ENCODE assay signal across 9 cellular contexts in genomic region chr19:46697142-46697960, GRCh38. TPM values are rescaled to one million over a fixed set of nuclear protein-coding genes. Genes with fewer than 3 reads are reported as not detected.
DNase-seq lines count a peak whose midpoint lies in the region; ATAC-seq and TF ChIP-seq lines count a peak whose summit lies in the region.
"Had no signal": no experiment of that assay in that cellular context is flagged by ENCODE, and none has a peak within 500 bp of the region (broad histone marks: within the 10 kb centered on the region; RNA-seq: fewer than 3 reads in every experiment).

No MANE protein-coding gene starts in this region.

- H3K9ac ChIP-seq in endodermal cell (ENCODE audit: extremely low read depth, low read length, poor library complexity, severe bottlenecking) = no peak overlapping the region

- 27 to 30% methylated on average over 15 to 40 of the region's 42 CpGs for WGBS in endodermal cell (ENCODE audit: insufficient coverage in 1 of 2, insufficient read length in 1 of 2), 2 experiments

- H3K36me3 ChIP-seq in endodermal cell (ENCODE audit: control insufficient read depth, insufficient read depth, low read length) (peaks cover 85% of the 10 kb centered on the region), upper lobe of right lung (peaks cover 87% of the 10 kb centered on the region)

- H3K4me3 Mint-ChIP-seq in endodermal cell (peak overlapping the region; percentile 19), memory B cell (no peak overlapping the region)
- H3K4me3 Mint-ChIP-seq: dendritic cell treated with granulocyte-macrophage colony-stimulating factor and Interleukin-4, amounts not matched to agents 40 ng/mL and 50 ng/mL, for 4 days had no signal

- H3K9me3 ChIP-seq in endodermal cell (ENCODE audit: control insufficient read depth, low read length) (no peaks in the 10 kb centered on the region), upper lobe of right lung (no peaks in the 10 kb centered on the region)

- peak overlapping the region; percentile 88 for H3K27ac Mint-ChIP-seq in endodermal cell
- H3K27ac Mint-ChIP-seq in memory B cell = no peak overlapping the region
- H3K27ac Mint-ChIP-seq: dendritic cell treated with granulocyte-macrophage colony-stimulating factor and Interleukin-4, amounts not matched to agents 40 ng/mL and 50 ng/mL, for 4 days had no signal

- intact Hi-C loops in upper lobe of right lung (cut with DNase I) = no loop called here

- H3K4me3 ChIP-seq in endodermal cell (ENCODE audit: low read length) = no peak overlapping the region
- peak overlapping the region; percentile 12 for H3K4me3 ChIP-seq in upper lobe of right lung

- H3K36me3 Mint-ChIP-seq in endodermal cell (ENCODE audit: low read depth) = peaks cover 80% of the 10 kb centered on the region
- peaks cover 44% of the 10 kb centered on the region for H3K36me3 Mint-ChIP-seq in memory B cell

- H3K27me3 Mint-ChIP-seq in endodermal cell (ENCODE audit: insufficient read depth) (no peaks in the 10 kb centered on the region), memory B cell (no peaks in the 10 kb centered on the region)
- H3K27me3 Mint-ChIP-seq: dendritic cell treated with granulocyte-macrophage colony-stimulating factor and Interleukin-4, amounts not matched to agents 40 ng/mL and 50 ng/mL, for 4 days had no signal

- no peaks in the 10 kb centered on the region for H3K9me3 Mint-ChIP-seq in endodermal cell
- H3K9me3 Mint-ChIP-seq in memory B cell = no peaks in the 10 kb centered on the region
- H3K9me3 Mint-ChIP-seq: dendritic cell treated with granulocyte-macrophage colony-stimulating factor and Interleukin-4, amounts not matched to agents 40 ng/mL and 50 ng/mL, for 4 days had no signal

- no peak overlapping the region for H3K27ac ChIP-seq in endodermal cell (ENCODE audit: low read depth, low read length)
- no peak overlapping the region for H3K27ac ChIP-seq in upper lobe of right lung

- ATAC-seq in memory B cell (ENCODE audit: low read depth) (peak; percentile 32), upper lobe of right lung (peak; percentile 97), GM18870 (IDR thresholded peaks at IDR 0.05; ENCODE audit: unreplicated experiment) (no peak), GM21423 (IDR thresholded peaks at IDR 0.05; ENCODE audit: unreplicated experiment) (no peak)

- H3K4me1 Mint-ChIP-seq in endodermal cell (peaks cover 10% of the 10 kb centered on the region), memory B cell (peaks cover 3% of the 10 kb centered on the region)

- H3K27me3 ChIP-seq in endodermal cell (ENCODE audit: control insufficient read depth, insufficient read depth, low read length, poor library complexity, severe bottlenecking) = no peaks in the 10 kb centered on the region
- H3K27me3 ChIP-seq in upper lobe of right lung = no peaks in the 10 kb centered on the region

- TF ChIP-seq CTCF in endodermal cell (conservative IDR thresholded peaks at IDR 0.05) (no peak), upper lobe of right lung (IDR thresholded peaks at IDR 0.05) (no peak)

- DNase-seq in D341Med (ENCODE audit: low spot score) (peak; percentile 53), NCI-H69 (lab: John Stamatoyannopoulos, UW) (peak; percentile 98), endodermal cell (peak; percentile 99), memory B cell (ENCODE audit: low spot score in 2 of 2) (no peak), upper lobe of right lung (peak; percentile 97), OCI-M1 (lab: John Stamatoyannopoulos, UW) (no peak)

- H3K4me1 ChIP-seq in endodermal cell (ENCODE audit: control insufficient read depth, insufficient read depth, low read length) (no peaks in the 10 kb centered on the region), upper lobe of right lung (peaks cover 4% of the 10 kb centered on the region)

RNA-seq across cellular contexts. Expression of gene PRKD2, which starts 19.6 kb away (rescaled TPM):
- total RNA-seq in endodermal cell (10 to 100 TPM; 80.5 to 90.8 TPM), upper lobe of right lung (58.9 TPM)
- polyA plus RNA-seq in endodermal cell (2013, experiment 1 of 2) = 29.2 TPM
- 30.6 TPM for polyA plus RNA-seq in endodermal cell (2013, experiment 2 of 2)

RNA-seq across cellular contexts. Expression of gene DACT3, which starts 36.4 kb away (rescaled TPM):
- total RNA-seq in endodermal cell (under 1 TPM; 0.15 to 0.70 TPM), upper lobe of right lung (10.0 TPM)
- polyA plus RNA-seq in endodermal cell (2013, experiment 1 of 2) = 11.3 TPM
- polyA plus RNA-seq in endodermal cell (2013, experiment 2 of 2) = 10.6 TPM

RNA-seq across cellular contexts. Expression of gene FKRP, which starts 48.5 kb away (rescaled TPM):
- total RNA-seq in endodermal cell (10 to 100 TPM; 19.8 to 33.7 TPM), upper lobe of right lung (14.2 TPM)
- polyA plus RNA-seq in endodermal cell (2013, experiment 1 of 2) = 28.9 TPM
- polyA plus RNA-seq in endodermal cell (2013, experiment 2 of 2) = 25.7 TPM

RNA-seq across cellular contexts. Expression of gene STRN4, which starts 48.9 kb away (rescaled TPM):
- 100 to 1,000 TPM; 142 to 155 TPM for total RNA-seq in endodermal cell
- 94.4 TPM for polyA plus RNA-seq in endodermal cell (2013, experiment 1 of 2)
- 83.3 TPM for polyA plus RNA-seq in endodermal cell (2013, experiment 2 of 2)
- 68.5 TPM for total RNA-seq in upper lobe of right lung

Comparison
In these comparisons a context has a peak if more than half of its experiments do, and no peak if none do; other contexts are left out.
1. DNase-seq: peak in D341Med (single experiment), NCI-H69 (single experiment), endodermal cell (single experiment) and upper lobe of right lung (single experiment); none in memory B cell (0 of 2) and OCI-M1 (single experiment).
2. ATAC-seq: peak in memory B cell (single experiment) and upper lobe of right lung (single experiment); none in GM18870 (single experiment) and GM21423 (single experiment).